Comparison of ENCODE assay signal across 1 cellular context in the genomic region with DNA sequence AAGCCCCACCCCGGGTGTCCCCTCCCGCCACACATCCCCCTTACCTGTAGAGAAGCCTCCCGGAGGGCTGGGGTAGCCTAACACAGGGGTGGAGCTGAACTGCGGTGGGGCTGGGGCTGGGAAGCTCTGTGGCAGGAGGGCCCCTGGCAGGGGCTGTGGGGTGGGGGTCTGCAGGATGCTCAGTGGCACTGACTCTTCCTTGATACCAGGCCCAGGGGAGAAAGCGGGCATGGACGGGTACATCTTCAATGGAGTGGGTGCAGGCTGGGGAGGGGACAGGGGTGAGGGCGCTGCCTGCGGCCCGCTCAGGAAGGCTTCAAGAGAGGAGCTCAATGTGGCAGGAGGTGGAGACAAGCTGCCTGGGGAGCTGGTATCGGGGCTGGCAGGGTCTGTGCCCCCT.
TF ChIP-seq lines count a peak whose summit lies in the region.

No MANE protein-coding gene starts in this region.

TF ChIP-seq in IMR-90, 13 proteins besides CTCF, POLR2A, EP300 and RAD21:
- TF ChIP-seq FOS (IDR thresholded peaks at IDR 0.05; ENCODE audit: low read depth, low read length): no peak
- TF ChIP-seq BHLHE40 (IDR thresholded peaks at IDR 0.05; ENCODE audit: low read depth, low read length): no peak
- no peak for TF ChIP-seq RFX5 (IDR thresholded peaks at IDR 0.05; ENCODE audit: low read depth, low read length)
- TF ChIP-seq, protein P1, sequence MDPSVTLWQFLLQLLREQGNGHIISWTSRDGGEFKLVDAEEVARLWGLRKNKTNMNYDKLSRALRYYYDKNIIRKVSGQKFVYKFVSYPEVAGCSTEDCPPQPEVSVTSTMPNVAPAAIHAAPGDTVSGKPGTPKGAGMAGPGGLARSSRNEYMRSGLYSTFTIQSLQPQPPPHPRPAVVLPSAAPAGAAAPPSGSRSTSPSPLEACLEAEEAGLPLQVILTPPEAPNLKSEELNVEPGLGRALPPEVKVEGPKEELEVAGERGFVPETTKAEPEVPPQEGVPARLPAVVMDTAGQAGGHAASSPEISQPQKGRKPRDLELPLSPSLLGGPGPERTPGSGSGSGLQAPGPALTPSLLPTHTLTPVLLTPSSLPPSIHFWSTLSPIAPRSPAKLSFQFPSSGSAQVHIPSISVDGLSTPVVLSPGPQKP (IDR thresholded peaks at IDR 0.05; ENCODE audit: borderline replicate concordance, low read depth, low read length): no peak
- TF ChIP-seq SMC3 (IDR thresholded peaks at IDR 0.05; ENCODE audit: low read depth, low read length): no peak
- no peak for TF ChIP-seq CHD1 (IDR thresholded peaks at IDR 0.05; ENCODE audit: low read depth, low read length)
- TF ChIP-seq NFE2L2 (IDR thresholded peaks at IDR 0.05; ENCODE audit: low read depth, low read length): no peak
- no peak for TF ChIP-seq MXI1 (IDR thresholded peaks at IDR 0.05; ENCODE audit: borderline replicate concordance, low read depth, low read length)
- TF ChIP-seq, protein P2, sequence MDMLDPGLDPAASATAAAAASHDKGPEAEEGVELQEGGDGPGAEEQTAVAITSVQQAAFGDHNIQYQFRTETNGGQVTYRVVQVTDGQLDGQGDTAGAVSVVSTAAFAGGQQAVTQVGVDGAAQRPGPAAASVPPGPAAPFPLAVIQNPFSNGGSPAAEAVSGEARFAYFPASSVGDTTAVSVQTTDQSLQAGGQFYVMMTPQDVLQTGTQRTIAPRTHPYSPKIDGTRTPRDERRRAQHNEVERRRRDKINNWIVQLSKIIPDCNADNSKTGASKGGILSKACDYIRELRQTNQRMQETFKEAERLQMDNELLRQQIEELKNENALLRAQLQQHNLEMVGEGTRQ (IDR thresholded peaks at IDR 0.05; ENCODE audit: low read depth, low read length): no peak
- TF ChIP-seq MAFK (IDR thresholded peaks at IDR 0.05; ENCODE audit: low read depth, low read length): no peak
- TF ChIP-seq MAZ (IDR thresholded peaks at IDR 0.05; ENCODE audit: borderline replicate concordance, low read depth, low read length): no peak
- no peak for TF ChIP-seq RCOR1 (IDR thresholded peaks at IDR 0.05; ENCODE audit: insufficient replicate concordance, low read length)
- no peak for TF ChIP-seq CEBPB (IDR thresholded peaks at IDR 0.05; ENCODE audit: low read depth, low read length)
